1 cellular context compared by ENCODE assay signal in genomic region chr12:7189398-7190267, GRCh38.
TF ChIP-seq lines count a peak whose summit lies in the region.

TSS of gene PEX5 (plus strand) at chr12:7189686. CDS start at chr12:7190378, 692 bp downstream.

TF ChIP-seq in HepG2, 621 proteins besides CTCF, POLR2A, EP300 and RAD21 (continued from another document and continues in another):
- TF ChIP-seq BCLAF1 (IDR thresholded peaks at IDR 0.05) (no peak), HMGXB3 (CRISPR knock-in tag; IDR thresholded peaks at IDR 0.05; ENCODE audit: borderline replicate concordance) (no peak), SMAD9 (CRISPR knock-in tag; IDR thresholded peaks at IDR 0.05) (no peak), ZNF567 (CRISPR knock-in tag; IDR thresholded peaks at IDR 0.05; ENCODE audit: borderline replicate concordance) (no peak), GLMP (CRISPR knock-in tag; IDR thresholded peaks at IDR 0.05; ENCODE audit: borderline replicate concordance) (no peak), PBX2 (CRISPR knock-in tag; IDR thresholded peaks at IDR 0.05) (no peak), ISL2 (CRISPR knock-in tag; IDR thresholded peaks at IDR 0.05) (no peak), TAF1 (CRISPR knock-in tag; IDR thresholded peaks at IDR 0.05) (peak; percentile 18; the same call in 1 of the 2 replicates), PLSCR1 (CRISPR knock-in tag; IDR thresholded peaks at IDR 0.05; ENCODE audit: borderline replicate concordance) (no peak), ATF1 (CRISPR knock-in tag; IDR thresholded peaks at IDR 0.05) (no peak), BRCA1 (CRISPR knock-in tag; IDR thresholded peaks at IDR 0.05) (no peak), ZNF780A (CRISPR knock-in tag; IDR thresholded peaks at IDR 0.05) (no peak), ZBED4 (CRISPR knock-in tag; IDR thresholded peaks at IDR 0.05; ENCODE audit: borderline replicate concordance) (no peak), ZFP82 (CRISPR knock-in tag; IDR thresholded peaks at IDR 0.05; ENCODE audit: borderline replicate concordance) (no peak), FOXK1 (CRISPR knock-in tag; IDR thresholded peaks at IDR 0.05; ENCODE audit: borderline replicate concordance, low read depth) (no peak), GLI4 (CRISPR knock-in tag; IDR thresholded peaks at IDR 0.05; ENCODE audit: borderline replicate concordance) (no peak), ZNF326 (CRISPR knock-in tag; IDR thresholded peaks at IDR 0.05; ENCODE audit: borderline replicate concordance) (no peak), AFF4 (CRISPR knock-in tag; IDR thresholded peaks at IDR 0.05) (no peak), TSC22D2 (CRISPR knock-in tag; IDR thresholded peaks at IDR 0.05; ENCODE audit: borderline replicate concordance) (no peak), ZFP62 (CRISPR knock-in tag; IDR thresholded peaks at IDR 0.05) (no peak), ZNF329 (CRISPR knock-in tag; IDR thresholded peaks at IDR 0.05; ENCODE audit: low read depth) (no peak), SP5 (CRISPR knock-in tag; IDR thresholded peaks at IDR 0.05; ENCODE audit: borderline replicate concordance, low read depth) (peak; percentile 69; the same call in 1 of the 2 replicates), MAX (IDR thresholded peaks at IDR 0.05) (peak; percentile 86), ZNF879 (CRISPR knock-in tag; IDR thresholded peaks at IDR 0.05) (no peak), HIC2 (CRISPR knock-in tag; IDR thresholded peaks at IDR 0.05; ENCODE audit: low read depth) (no peak), HNF1B (CRISPR knock-in tag; IDR thresholded peaks at IDR 0.05) (no peak)
